Comparison of ENCODE assay signal across 10 cellular contexts in genomic region chr7:30920584-30921539, GRCh38. TPM values are rescaled to one million over a fixed set of nuclear protein-coding genes. Genes with fewer than 3 reads are reported as not detected.
DNase-seq lines count a peak whose midpoint lies in the region; ATAC-seq and TF ChIP-seq lines count a peak whose summit lies in the region.
"Had no signal": no experiment of that assay in that cellular context is flagged by ENCODE, and none has a peak within 500 bp of the region (broad histone marks: within the 10 kb centered on the region; RNA-seq: fewer than 3 reads in every experiment).

No MANE protein-coding gene starts in this region.

- H3K27me3 ChIP-seq in foreskin keratinocyte (no peaks in the 10 kb centered on the region), ovary (no peaks in the 10 kb centered on the region), testis (no peaks in the 10 kb centered on the region)

- peak overlapping the region; percentile 5 for H3K27ac Mint-ChIP-seq in Calu3 (ENCODE audit: unreplicated experiment)

- ATAC-seq in foreskin keratinocyte (peak; percentile 59), HG02610 (IDR thresholded peaks at IDR 0.05; ENCODE audit: unreplicated experiment) (no peak)
- ATAC-seq: activated CD4-positive, CD25-positive, alpha-beta regulatory T cell treated with anti-CD3 and anti-CD28 coated beads, Interleukin-2, amount 50 U/mL, for 24 hours had no signal

- H3K27ac ChIP-seq in foreskin keratinocyte (no peak overlapping the region), ovary (no peak overlapping the region), testis (no peak overlapping the region)

- no peak overlapping the region for H3K4me3 Mint-ChIP-seq in Calu3 (ENCODE audit: low read depth, unreplicated experiment)

- no peaks in the 10 kb centered on the region for H3K9me3 Mint-ChIP-seq in Calu3 (ENCODE audit: low read depth, unreplicated experiment)

- H3K27me3 Mint-ChIP-seq in Calu3 (ENCODE audit: unreplicated experiment) = no peaks in the 10 kb centered on the region

- no peaks in the 10 kb centered on the region for H3K4me1 ChIP-seq in foreskin keratinocyte
- no peaks in the 10 kb centered on the region for H3K4me1 ChIP-seq in ovary (ENCODE audit: insufficient read depth)
- no peaks in the 10 kb centered on the region for H3K4me1 ChIP-seq in testis

- TF ChIP-seq POLR2A in ovary (IDR thresholded peaks at IDR 0.05) (no peak), testis (IDR thresholded peaks at IDR 0.05) (no peak)

- H3K4me3 ChIP-seq in ovary (no peak overlapping the region), testis (no peak overlapping the region)

- 58 to 73% (median 65%) methylated on average over 9 of the region's 9 CpGs for WGBS in ovary, 3 donors
- WGBS in testis, 2 donors = 71 to 78% methylated on average over 8 to 9 of the region's 9 CpGs

- CTCF ChIA-PET in Calu3 (lab: Charles Lee) = interaction anchor here (0.7 kb wide), 1 partner anchor 14 kb away, joined by 3 read pairs; no protein-coding TSS in a partner anchor

- no peaks in the 10 kb centered on the region for H3K36me3 Mint-ChIP-seq in Calu3 (ENCODE audit: insufficient read depth, unreplicated experiment)

- no TSS peak for BruUV-seq in Calu3 (replicated peaks; lab: Mats Ljungman, UMichigan)

- DNase-seq in Calu3 (peak; percentile 57), RPMI7951 (ENCODE audit: low read depth) (peak; percentile 94), foreskin keratinocyte (peak in 1 of 2 donors; percentile 14), ovary (peak in 4 of 5 donors; percentile 5 to 28 (median 9)), cortex of kidney (lab: John Stamatoyannopoulos, UW) (no peak), testis (no peak), cerebellum (ENCODE audit: low spot score) (no peak)
- DNase-seq: NCI-H1417 treated with DMSO at 0.1 percent for 48 hours had no signal

- H3K36me3 ChIP-seq in ovary (no peaks in the 10 kb centered on the region), testis (ENCODE audit: low read depth, missing control alignments) (no peaks in the 10 kb centered on the region)

- TF ChIP-seq EP300 in ovary (IDR thresholded peaks at IDR 0.05) = no peak

- no peaks in the 10 kb centered on the region for H3K9me3 ChIP-seq in ovary
- no peaks in the 10 kb centered on the region for H3K9me3 ChIP-seq in testis

- H3K4me1 Mint-ChIP-seq in Calu3 (ENCODE audit: low read depth, unreplicated experiment) = peaks cover 22% of the 10 kb centered on the region

- TF ChIP-seq CTCF in Calu3 (IDR thresholded peaks at IDR 0.05; ENCODE audit: unreplicated experiment) (no peak), foreskin keratinocyte (conservative IDR thresholded peaks at IDR 0.05) (no peak), ovary (IDR thresholded peaks at IDR 0.05) (no peak), testis (IDR thresholded peaks at IDR 0.05) (no peak)

- intact Hi-C loops in Calu3 (cut with micrococcal nuclease; ENCODE audit: unreplicated experiment) (no loop called here), ovary (cut with DNase I) (no loop called here), testis (cut with DNase I; ENCODE audit: low total_unique reads) (no loop called here)

RNA-seq across cellular contexts. Expression of gene AQP1, which starts 9.2 kb away (rescaled TPM):
- 1.7 and 2.6 TPM in 2 replicates for total RNA-seq in Calu3 (2022)
- total RNA-seq in RPMI7951 (2014; rRNA removed; shearing (Covaris generic)) = 68.7 and 70.4 TPM in 2 replicates
- total RNA-seq in foreskin keratinocyte = not detected in 2 replicates
- 0.02 and 0.09 TPM in 2 replicates for polyA plus RNA-seq in foreskin keratinocyte
- total RNA-seq in ovary = 100 to 1,000 TPM in 1 of 7 donors, 10 to 100 TPM in 6; 10.2 to 114 (median 47.0) TPM
- polyA plus RNA-seq in ovary = 100 to 1,000 TPM in 1 of 2 donors, 10 to 100 TPM in 1; 91.0 to 151 TPM
- 10 to 100 TPM; 15.2 to 28.1 TPM for total RNA-seq in testis
- 55.8 TPM for polyA plus RNA-seq in testis (ENCODE audit: insufficient read depth, low read depth, low replicate concordance)
- total RNA-seq in cerebellum = 2.3 TPM

RNA-seq across cellular contexts. Expression of gene GHRHR, which starts 42.9 kb away (rescaled TPM):
- total RNA-seq in Calu3 (2022) (not detected in 2 replicates), foreskin keratinocyte (not detected in 2 replicates), ovary (not detected), testis (1 to 10 TPM; 1.4 to 3.6 TPM), cerebellum (4.3 TPM)
- not detected in 2 replicates for total RNA-seq in RPMI7951 (2014; rRNA removed; shearing (Covaris generic))
- polyA plus RNA-seq in foreskin keratinocyte (not detected in 2 replicates), ovary (not detected), testis (ENCODE audit: insufficient read depth, low read depth, low replicate concordance) (2.1 TPM)

Comparison
In these comparisons a context has a peak if more than half of its experiments do, and no peak if none do; other contexts are left out.
1. DNase-seq: peak in Calu3 (single experiment), RPMI7951 (single experiment) and ovary (4 of 5); none in cortex of kidney (single experiment), testis (single experiment) and cerebellum (single experiment).